Comparison of ENCODE assay signal across 8 cellular contexts in the genomic region with DNA sequence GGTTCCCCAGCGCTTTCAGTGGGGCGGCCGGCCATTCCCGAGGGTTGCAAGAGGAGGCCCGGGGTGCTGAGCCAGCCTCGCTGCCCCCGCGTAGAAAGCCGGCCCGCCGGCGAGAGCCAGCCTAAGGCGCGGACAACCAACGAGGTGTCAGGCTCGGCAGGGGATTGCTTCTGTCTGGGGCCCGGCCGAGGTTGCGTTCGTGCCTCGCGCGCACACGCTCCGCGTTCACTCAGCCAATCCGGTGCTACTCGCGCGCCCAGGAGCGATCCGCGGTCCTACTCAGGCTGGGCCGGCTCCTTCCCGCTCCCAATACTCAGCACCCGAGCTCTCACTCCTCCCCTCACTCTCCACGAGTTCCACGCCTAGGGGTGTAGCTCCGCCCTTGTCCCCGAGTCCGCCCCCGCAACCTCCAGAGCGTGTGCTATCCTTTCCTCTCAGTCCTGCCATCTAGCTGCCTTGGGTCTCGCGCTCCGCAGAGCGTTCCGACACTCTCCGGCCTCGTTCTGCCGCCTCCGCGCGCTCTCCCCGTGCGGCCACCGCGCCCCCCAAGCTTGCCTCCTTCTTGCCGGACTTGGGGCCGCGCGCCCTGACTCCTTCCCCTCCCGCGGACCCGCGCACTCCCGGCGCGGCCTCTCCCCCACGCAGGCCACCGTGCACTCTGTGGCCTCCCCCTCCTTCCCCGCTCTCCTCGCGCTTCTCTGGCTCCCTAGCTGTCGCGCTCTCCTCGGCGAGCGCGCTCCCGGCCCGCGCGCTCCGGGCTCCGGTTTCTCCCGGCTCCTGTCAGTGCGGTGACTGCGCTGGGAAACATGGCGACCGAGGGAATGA. TPM values are rescaled to one million over a fixed set of nuclear protein-coding genes. Genes with fewer than 3 reads are reported as not detected.
DNase-seq lines count a peak whose midpoint lies in the region; ATAC-seq and TF ChIP-seq lines count a peak whose summit lies in the region.

A gene (plus strand): TSS at position 426 of the 825 bp plus-strand sequence.

- H3K4me3 Mint-ChIP-seq in T-helper 1 cell treated with Interleukin-12 subunit alpha and Interleukin-12 subunit beta and Interleukin-4 antibody, amounts not matched to agents 30 μg/mL and 1 μg/mL, for 36 hours = peak within 1 kb of the TSS; percentile 91
- H3K4me3 Mint-ChIP-seq in progenitor cell of endocrine pancreas (ENCODE audit: low read depth) = peak within 1 kb of the TSS; percentile 87

- H3K9me3 Mint-ChIP-seq in T-helper 1 cell treated with Interleukin-12 subunit alpha and Interleukin-12 subunit beta and Interleukin-4 antibody, amounts not matched to agents 30 μg/mL and 1 μg/mL, for 36 hours = no peaks in the 10 kb centered on the region
- H3K9me3 Mint-ChIP-seq in progenitor cell of endocrine pancreas (ENCODE audit: low read depth) = no peaks in the 10 kb centered on the region

- TF ChIP-seq POLR2A in GM10847 (IDR thresholded peaks at IDR 0.05; ENCODE audit: extremely low read depth, insufficient read length) = peak; percentile 67

- intact Hi-C loops in left cardiac atrium (cut with DNase I) = no loop called here

- peaks cover 25% of the 10 kb centered on the region for H3K4me1 Mint-ChIP-seq in T-helper 1 cell treated with Interleukin-12 subunit alpha and Interleukin-12 subunit beta and Interleukin-4 antibody, amounts not matched to agents 30 μg/mL and 1 μg/mL, for 36 hours (ENCODE audit: low read depth)
- peaks cover 8% of the 10 kb centered on the region for H3K4me1 Mint-ChIP-seq in progenitor cell of endocrine pancreas (ENCODE audit: low read depth)

- H3K36me3 Mint-ChIP-seq in T-helper 1 cell treated with Interleukin-12 subunit alpha and Interleukin-12 subunit beta and Interleukin-4 antibody, amounts not matched to agents 30 μg/mL and 1 μg/mL, for 36 hours (ENCODE audit: low read depth) = no peaks in the 10 kb centered on the region
- H3K36me3 Mint-ChIP-seq in progenitor cell of endocrine pancreas (ENCODE audit: insufficient read depth) = no peaks in the 10 kb centered on the region

- peak within 1 kb of the TSS; percentile 89 for H3K27ac Mint-ChIP-seq in T-helper 1 cell treated with Interleukin-12 subunit alpha and Interleukin-12 subunit beta and Interleukin-4 antibody, amounts not matched to agents 30 μg/mL and 1 μg/mL, for 36 hours
- peak within 1 kb of the TSS; percentile 97 for H3K27ac Mint-ChIP-seq in progenitor cell of endocrine pancreas

- ATAC-seq in HG02623 (IDR thresholded peaks at IDR 0.05; ENCODE audit: unreplicated experiment) = peak; percentile 71
- ATAC-seq in left cardiac atrium = peak; percentile 97 to 99

- peaks cover 27% of the 10 kb centered on the region for H3K27me3 Mint-ChIP-seq in T-helper 1 cell treated with Interleukin-12 subunit alpha and Interleukin-12 subunit beta and Interleukin-4 antibody, amounts not matched to agents 30 μg/mL and 1 μg/mL, for 36 hours (ENCODE audit: low read depth)
- H3K27me3 Mint-ChIP-seq in progenitor cell of endocrine pancreas = peaks cover 29% of the 10 kb centered on the region

- no peak for TF ChIP-seq CTCF in progenitor cell of endocrine pancreas (IDR thresholded peaks at IDR 0.05; ENCODE audit: unreplicated experiment)

- DNase-seq in NCI-H128 (lab: John Stamatoyannopoulos, UW; ENCODE audit: unreplicated experiment) (peak; percentile 93), amniotic stem cell (lab: John Stamatoyannopoulos, UW) (peak; percentile 92), left cardiac atrium (peak; percentile 98), progenitor cell of endocrine pancreas (ENCODE audit: low spot score, unreplicated experiment) (peak; percentile 85), ureter (ENCODE audit: low spot score) (peak; percentile 95)

RNA-seq across cellular contexts. Expression of the gene that starts here (rescaled TPM):
- total RNA-seq in left cardiac atrium (10 to 100 TPM; 19.9 to 27.8 TPM), progenitor cell of endocrine pancreas (21.2 and 24.9 TPM in 2 replicates), ureter (47.5 TPM)

Comparison
In these comparisons a context has a peak if more than half of its experiments do, and no peak if none do; other contexts are left out.
1. Peak in every context shown above with its lines: DNase-seq and ATAC-seq.